Comparison of ENCODE assay signal across 17 cellular contexts in the genomic region with DNA sequence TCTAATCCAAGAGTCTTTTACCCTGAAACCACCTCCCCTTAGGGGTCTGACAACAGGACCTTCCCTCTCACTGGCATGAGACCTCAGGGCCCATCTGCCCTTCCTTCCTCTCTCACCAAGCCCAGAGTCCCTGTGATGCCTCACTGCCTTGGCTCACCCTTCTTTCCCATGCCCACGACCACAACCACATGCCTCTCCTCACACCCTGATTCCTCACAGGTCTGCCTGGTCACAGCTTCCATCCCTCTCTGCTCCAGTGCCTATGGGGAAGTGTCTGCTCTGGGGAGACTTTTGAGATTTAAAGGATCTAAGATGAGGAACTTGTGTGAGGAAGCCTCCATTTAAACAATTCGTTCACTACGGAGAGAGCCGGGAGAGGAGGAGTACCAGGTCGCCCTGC.
DNase-seq lines count a peak whose midpoint lies in the region; ATAC-seq and TF ChIP-seq lines count a peak whose summit lies in the region.
"Had no signal": no experiment of that assay in that cellular context is flagged by ENCODE, and none has a peak within 500 bp of the region (broad histone marks: within the 10 kb centered on the region; RNA-seq: fewer than 3 reads in every experiment).

No MANE protein-coding gene starts in this region.

- H3K27me3 ChIP-seq in IMR-90 (ENCODE audit: control insufficient read depth, insufficient read depth, low read length) (no peaks in the 10 kb centered on the region), mesenchymal stem cell (ENCODE audit: control insufficient read depth in 1 of 2, insufficient read depth in 1 of 2, low read length in 2 of 2) (no peaks in the 10 kb centered on the region)

- no peak overlapping the region for H3K9ac ChIP-seq in IMR-90 (ENCODE audit: low read depth, low read length)
- no peak overlapping the region for H3K9ac ChIP-seq in mesenchymal stem cell (ENCODE audit: low read length)

- H3K4me3 ChIP-seq in IMR-90 (ENCODE audit: insufficient read depth, low read depth, low read length) (no peak overlapping the region), mesenchymal stem cell (ENCODE audit: insufficient read depth in 1 of 2, low read depth in 1 of 2, low read length in 2 of 2) (no peak overlapping the region)
- H3K4me3 ChIP-seq: A549, HAP-1 had no signal

- H3K9me3 Mint-ChIP-seq in activated CD8-positive, alpha-beta memory T cell treated with anti-CD3 and anti-CD28 coated beads, Interleukin-2, amount 10 ng/mL, durations not matched to agents 7 days and 5 days (ENCODE audit: low read depth): no peaks in the 10 kb centered on the region
- H3K9me3 Mint-ChIP-seq: HFFc6 had no signal

- H3K27me3 Mint-ChIP-seq in activated CD8-positive, alpha-beta memory T cell treated with anti-CD3 and anti-CD28 coated beads, Interleukin-2, amount 10 ng/mL, durations not matched to agents 7 days and 5 days: no peaks in the 10 kb centered on the region

- H2BK5ac ChIP-seq in IMR-90 (ENCODE audit: low read depth, low read length, poor library complexity, severe bottlenecking) (no peak overlapping the region), mesenchymal stem cell (ENCODE audit: low read depth, low read length, poor library complexity, severe bottlenecking) (no peak overlapping the region)

- no peak overlapping the region for H3K4me2 ChIP-seq in IMR-90 (ENCODE audit: low read depth, low read length)
- H3K4me2 ChIP-seq in mesenchymal stem cell (ENCODE audit: low read length, poor library complexity, severe bottlenecking): no peak overlapping the region
- H3K4me2 ChIP-seq: A549 had no signal

- no peak overlapping the region for H2BK20ac ChIP-seq in IMR-90 (ENCODE audit: low read depth, low read length)

- H3K4ac ChIP-seq in IMR-90 (ENCODE audit: low read depth, low read length) (no peak overlapping the region), mesenchymal stem cell (ENCODE audit: low read depth in 1 of 2, low read length in 2 of 2) (no peak overlapping the region)

- H4K20me1 ChIP-seq in IMR-90 (ENCODE audit: insufficient read depth, low read length): no peaks in the 10 kb centered on the region

- H3K79me1 ChIP-seq in IMR-90 (ENCODE audit: low read depth in 1 of 2, low read length in 2 of 2) (no peaks in the 10 kb centered on the region), mesenchymal stem cell (replicated peaks; ENCODE audit: low read length, poor library complexity, severe bottlenecking) (no peaks in the 10 kb centered on the region)

- H3K36me3 ChIP-seq in IMR-90 (ENCODE audit: control insufficient read depth, insufficient read depth, low read length): no peaks in the 10 kb centered on the region
- H3K36me3 ChIP-seq in mesenchymal stem cell (ENCODE audit: control insufficient read depth in 1 of 2, insufficient read depth in 2 of 2, low read depth in 1 of 2, low read length in 2 of 2): no peaks in the 10 kb centered on the region
- H3K36me3 ChIP-seq: HAP-1 had no signal

- H4K91ac ChIP-seq in IMR-90 (ENCODE audit: insufficient read depth, low read depth, low read length) (no peak overlapping the region), mesenchymal stem cell (ENCODE audit: low read length) (no peak overlapping the region)

- no TSS peak for BruUV-seq in IMR-90 (replicated peaks; lab: Mats Ljungman, UMichigan)

- H3K18ac ChIP-seq in IMR-90 (ENCODE audit: low read depth, low read length): no peak overlapping the region
- no peak overlapping the region for H3K18ac ChIP-seq in mesenchymal stem cell (ENCODE audit: low read depth in 1 of 2, low read length in 2 of 2)

- 0 out of 2 replicates have a peak overlapping the region, but pooled peaks have one; percentile 8 for H3K14ac ChIP-seq in IMR-90 (replicated peaks; ENCODE audit: low read depth, low read length)
- H3K14ac ChIP-seq in mesenchymal stem cell (ENCODE audit: low read length in 2 of 2): no peak overlapping the region

- H3K23ac ChIP-seq in IMR-90 (ENCODE audit: low read depth, low read length): no peak overlapping the region
- H3K23ac ChIP-seq in mesenchymal stem cell (ENCODE audit: low read length in 2 of 2): no peak overlapping the region

- H4K5ac ChIP-seq in IMR-90 (ENCODE audit: low read depth, low read length): no peak overlapping the region

- H2AFZ ChIP-seq in IMR-90 (replicated peaks; ENCODE audit: low read length, poor library complexity) (no peak overlapping the region), mesenchymal stem cell (ENCODE audit: low read depth, low read length) (no peak overlapping the region)

- H3K27ac ChIP-seq in IMR-90 (ENCODE audit: insufficient read depth, low read length): no peak overlapping the region
- no peak overlapping the region for H3K27ac ChIP-seq in mesenchymal stem cell (ENCODE audit: low read length, poor library complexity, severe bottlenecking)

- no peaks in the 10 kb centered on the region for H3K36me3 Mint-ChIP-seq in activated CD8-positive, alpha-beta memory T cell treated with anti-CD3 and anti-CD28 coated beads, Interleukin-2, amount 10 ng/mL, durations not matched to agents 7 days and 5 days
- H3K36me3 Mint-ChIP-seq: CD4-positive, alpha-beta memory T cell had no signal

- no peak for TF ChIP-seq RAD21 in IMR-90 (IDR thresholded peaks at IDR 0.05; ENCODE audit: low read length)

- H3K4me1 Mint-ChIP-seq in activated CD8-positive, alpha-beta memory T cell treated with anti-CD3 and anti-CD28 coated beads, Interleukin-2, amount 10 ng/mL, durations not matched to agents 7 days and 5 days: no peaks in the 10 kb centered on the region
- H3K4me1 Mint-ChIP-seq: CD4-positive, alpha-beta memory T cell had no signal

- ATAC-seq in IMR-90 (ENCODE audit: low read depth) (no peak), HG03108 (IDR thresholded peaks at IDR 0.05; ENCODE audit: unreplicated experiment) (no peak)
- ATAC-seq in activated CD8-positive, alpha-beta memory T cell treated with anti-CD3 and anti-CD28 coated beads, Interleukin-2, amount 10 ng/mL, durations not matched to agents 7 days and 5 days: no peak
- ATAC-seq: A549 had no signal

- no peak overlapping the region for H2BK12ac ChIP-seq in mesenchymal stem cell (ENCODE audit: low read length in 2 of 2)

- H3K4me1 ChIP-seq in IMR-90 (ENCODE audit: control insufficient read depth, insufficient read depth, low read length): no peaks in the 10 kb centered on the region
- peaks cover 4% of the 10 kb centered on the region for H3K4me1 ChIP-seq in mesenchymal stem cell (ENCODE audit: control insufficient read depth, insufficient read depth, low read depth, low read length)
- H3K4me1 ChIP-seq: A549, HAP-1 had no signal

- intact Hi-C loops in IMR-90 (cut with micrococcal nuclease): no loop called here

- TF ChIP-seq CTCF in IMR-90 (conservative IDR thresholded peaks at IDR 0.05; ENCODE audit: low read depth, low read length): no peak

- H3K9me3 ChIP-seq in IMR-90 (ENCODE audit: control insufficient read depth, insufficient read depth, low read length) (peaks cover 4% of the 10 kb centered on the region), mesenchymal stem cell (ENCODE audit: control insufficient read depth, low read length) (no peaks in the 10 kb centered on the region)
- H3K9me3 ChIP-seq: A549, HAP-1 had no signal

- no peak overlapping the region for H2BK120ac ChIP-seq in IMR-90 (ENCODE audit: low read depth, low read length)
- H2BK120ac ChIP-seq in mesenchymal stem cell (ENCODE audit: low read depth, low read length): no peak overlapping the region

- no peak overlapping the region for H3K4me3 Mint-ChIP-seq in activated CD8-positive, alpha-beta memory T cell treated with anti-CD3 and anti-CD28 coated beads, Interleukin-2, amount 10 ng/mL, durations not matched to agents 7 days and 5 days
- H3K4me3 Mint-ChIP-seq: CD4-positive, alpha-beta memory T cell; HFFc6 had no signal

- H2AK5ac ChIP-seq in IMR-90 (ENCODE audit: low read depth, low read length): no peak overlapping the region
- peak overlapping the region; percentile 28 for H2AK5ac ChIP-seq in mesenchymal stem cell (ENCODE audit: low read length, severe bottlenecking)

- H4K8ac ChIP-seq in IMR-90 (ENCODE audit: low read depth in 2 of 2, low read length in 2 of 2) (no peak overlapping the region), mesenchymal stem cell (ENCODE audit: low read length) (no peak overlapping the region)

- no peak overlapping the region for H3K27ac Mint-ChIP-seq in activated CD8-positive, alpha-beta memory T cell treated with anti-CD3 and anti-CD28 coated beads, Interleukin-2, amount 10 ng/mL, durations not matched to agents 7 days and 5 days
- H3K27ac Mint-ChIP-seq: CD4-positive, alpha-beta memory T cell; HFFc6 had no signal

- DNase-seq in IMR-90: no peak
- no peak for DNase-seq in mesenchymal stem cell
- DNase-seq in renal cortical epithelial cell (ENCODE audit: low read depth): peak; percentile 67
- no peak for DNase-seq in DMS79 (lab: John Stamatoyannopoulos, UW)
- no peak for DNase-seq in activated CD8-positive, alpha-beta memory T cell treated with anti-CD3 and anti-CD28 coated beads, Interleukin-2, amount 10 ng/mL, durations not matched to agents 7 days and 5 days
- DNase-seq: 8988T; C1 segment of cervical spinal cord; CD4-positive, alpha-beta memory T cell; COR-L47; DMS153; EL; GDM1; GOT3; HFFc6 had no signal

- CTCF ChIA-PET in IMR-90 (lab: Yijun Ruan, JAX): no interaction called here
- CTCF ChIA-PET in activated CD8-positive, alpha-beta memory T cell treated with anti-CD3 and anti-CD28 coated beads, Interleukin-2, amount 10 ng/mL, durations not matched to agents 7 days and 5 days (lab: Charles Lee): no interaction called here

- POLR2A ChIA-PET in IMR-90 (lab: Charles Lee; ENCODE audit: unreplicated experiment): no interaction called here

- in situ Hi-C loops in IMR-90 (cut with MboI; ENCODE audit: low sequenced_read_pairs): no loop called here

- WGBS in IMR-90 (ENCODE audit: extremely low coverage in 2 of 2, insufficient read length in 1 of 2), 2 experiments: 92% methylated on average over 4 of the region's 5 CpGs; no CpG with 5 or more reads in 1 of the 2 experiments
- 94% methylated on average over 5 of the region's 5 CpGs for WGBS in mesenchymal stem cell

- H2BK15ac ChIP-seq in IMR-90 (ENCODE audit: low read depth, low read length): no peak overlapping the region
- H2BK15ac ChIP-seq in mesenchymal stem cell (ENCODE audit: low read depth, poor library complexity, severe bottlenecking): no peak overlapping the region

- dilution Hi-C loops in IMR-90 (cut with HindIII; ENCODE audit: low sequenced_read_pairs, unreplicated experiment): no loop called here

- no peak overlapping the region for H2AK9ac ChIP-seq in IMR-90 (replicated peaks; ENCODE audit: low read depth, low read length, poor library complexity)

- TF ChIP-seq POLR2A in IMR-90 (IDR thresholded peaks at IDR 0.05; ENCODE audit: low read depth, low read length): no peak

- H3K9me1 ChIP-seq in IMR-90 (ENCODE audit: insufficient read depth, low read length): 0 out of 2 replicates have a peak, but pooled peaks cover 3% of the 10 kb centered on the region

- no peak overlapping the region for H3K56ac ChIP-seq in IMR-90 (ENCODE audit: extremely low read depth, insufficient read depth, low read length)

TF ChIP-seq in IMR-90, 13 proteins besides CTCF, POLR2A, EP300 and RAD21 (continues in another document):
- TF ChIP-seq CEBPB (IDR thresholded peaks at IDR 0.05; ENCODE audit: low read depth, low read length) (no peak), NFE2L2 (IDR thresholded peaks at IDR 0.05; ENCODE audit: low read depth, low read length) (no peak)
